16 cellular contexts compared by ENCODE assay signal in the genomic region with DNA sequence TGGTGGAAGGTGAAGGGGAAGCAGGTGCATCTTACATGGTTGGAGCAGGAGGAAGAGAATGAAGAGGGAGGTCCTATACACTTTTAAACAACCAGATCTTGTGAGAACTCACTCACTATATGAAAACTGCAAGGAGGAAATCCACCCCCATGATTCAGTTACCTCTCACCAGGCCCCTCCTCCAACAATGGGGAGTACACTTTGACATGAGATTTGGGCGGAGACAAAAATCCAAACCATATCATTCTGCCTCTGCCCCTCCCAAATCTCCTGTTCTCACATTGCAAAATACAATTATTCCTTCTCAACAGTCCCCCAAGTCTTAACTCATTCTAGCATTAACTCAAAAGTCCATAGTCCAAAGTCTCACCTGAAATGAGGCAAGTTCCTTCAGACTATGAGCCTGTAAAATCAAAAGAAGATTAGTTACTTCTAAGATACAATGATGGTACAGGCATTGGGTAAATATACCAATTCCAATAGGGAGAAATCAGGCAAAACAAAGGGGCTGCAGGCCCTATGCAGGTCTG.
DNase-seq lines count a peak whose midpoint lies in the region; ATAC-seq and TF ChIP-seq lines count a peak whose summit lies in the region.
"Had no signal": no experiment of that assay in that cellular context is flagged by ENCODE, and none has a peak within 500 bp of the region (broad histone marks: within the 10 kb centered on the region; RNA-seq: fewer than 3 reads in every experiment).

No MANE protein-coding gene starts in this region.

- H3K4me1 ChIP-seq in SJSA1 (replicated peaks) (peaks cover 50% of the 10 kb centered on the region), hepatocyte (ENCODE audit: insufficient read depth) (peaks cover 38% of the 10 kb centered on the region), stomach (peaks cover 5 to 27% (median 16%) of the 10 kb centered on the region in 4 donors)
- H3K4me1 ChIP-seq: HAP-1, SJCRH30 had no signal

- no peaks in the 10 kb centered on the region for H3K9me2 ChIP-seq in hepatocyte (replicated peaks; ENCODE audit: insufficient read depth)

- H4K20me1 ChIP-seq in hepatocyte (ENCODE audit: insufficient read depth, poor library complexity, severe bottlenecking): no peaks in the 10 kb centered on the region

- WGBS in hepatocyte (ENCODE audit: low lambda C conversion rate, missing lambda C conversion rate): 88% methylated on average over 1 of the region's 1 CpG
- WGBS in stomach, 5 donors: 76 to 100% (median 92%) methylated on average over 1 of the region's 1 CpG

- no peak for TF ChIP-seq POLR2A in stomach (IDR thresholded peaks at IDR 0.05)

- H3K27me3 ChIP-seq in SJSA1 (replicated peaks): no peaks in the 10 kb centered on the region
- no peaks in the 10 kb centered on the region for H3K27me3 ChIP-seq in hepatocyte
- H3K27me3 ChIP-seq in stomach: no peaks in the 10 kb centered on the region
- H3K27me3 ChIP-seq: SJCRH30 had no signal

- H3K4me2 ChIP-seq in hepatocyte: no peak overlapping the region

- no peaks in the 10 kb centered on the region for H3K36me3 ChIP-seq in SJSA1
- H3K36me3 ChIP-seq in hepatocyte (replicated peaks; ENCODE audit: insufficient read depth, low read depth): no peaks in the 10 kb centered on the region
- no peaks in the 10 kb centered on the region for H3K36me3 ChIP-seq in stomach
- H3K36me3 ChIP-seq: HAP-1, SJCRH30 had no signal

- H3K79me2 ChIP-seq in hepatocyte: no peaks in the 10 kb centered on the region

- H3K4me3 ChIP-seq in SJSA1 (no peak overlapping the region), hepatocyte (no peak overlapping the region), stomach (no peak overlapping the region)
- H3K4me3 ChIP-seq: HAP-1, SJCRH30 had no signal

- intact Hi-C loops in stomach (cut with DNase I; ENCODE audit: low total_unique reads): no loop called here

- H2AFZ ChIP-seq in hepatocyte: no peak overlapping the region

- H3K27ac ChIP-seq in SJSA1 (peak overlapping the region; percentile 80; the same call in 1 of the 2 replicates), hepatocyte (peak overlapping the region; percentile 87), stomach (peak overlapping the region in 3 of 5 donors; percentile 1 to 44 (median 14))
- H3K27ac ChIP-seq: SJCRH30 had no signal

- DNase-seq in HT-29 (ENCODE audit: low spot score) (peak; percentile 28), SJSA1 (ENCODE audit: low read depth in 1 of 2, low spot score in 2 of 2) (no peak), hepatocyte (ENCODE audit: low spot score) (peak; percentile 24), stomach (no peak), NCI-H82 treated with DMSO at 0.1 percent for 48 hours (lab: John Stamatoyannopoulos, UW; ENCODE audit: unreplicated experiment) (no peak), NCI-H2081 (lab: John Stamatoyannopoulos, UW) (no peak)
- DNase-seq: C1 segment of cervical spinal cord; CD8-positive, alpha-beta memory T cell; Karpas-422; NCI-H1105; NCI-H226; NCI-H524; NCI-H82; SJCRH30 had no signal

- ATAC-seq in GM21390 (IDR thresholded peaks at IDR 0.05; ENCODE audit: unreplicated experiment): no peak

- peaks cover 3% of the 10 kb centered on the region; the same call in 1 of the 2 replicates for H3K9me3 ChIP-seq in SJSA1 (replicated peaks)
- no peaks in the 10 kb centered on the region for H3K9me3 ChIP-seq in hepatocyte (ENCODE audit: low read depth)
- H3K9me3 ChIP-seq in stomach: peaks cover 6 to 21% (median 15%) of the 10 kb centered on the region in 4 donors
- H3K9me3 ChIP-seq: HAP-1, SJCRH30 had no signal

- no peak for TF ChIP-seq EP300 in stomach (IDR thresholded peaks at IDR 0.05)

- TF ChIP-seq CTCF in hepatocyte (IDR thresholded peaks at IDR 0.05; ENCODE audit: poor library complexity) (no peak), stomach (IDR thresholded peaks at IDR 0.05) (no peak)

Comparison
In these comparisons a context has a peak if more than half of its experiments do, and no peak if none do; other contexts are left out.
1. DNase-seq: peak in HT-29 (single experiment) and hepatocyte (single experiment); none in SJSA1 (0 of 2), stomach (single experiment), NCI-H82 treated with DMSO at 0.1 percent for 48 hours (single experiment) and NCI-H2081 (0 of 2).
2. H3K27ac ChIP-seq: peak in every context shown above with its lines; median percentile 87 in hepatocyte; 80 in SJSA1; 14 in stomach.